ENCODE assay signal across 9 cellular contexts in genomic region chr6:26552640-26553189, GRCh38. TPM values are rescaled to one million over a fixed set of nuclear protein-coding genes. Genes with fewer than 3 reads are reported as not detected.
A peak's percentile ranks its signal among the peaks of the same experiment; 100 is the strongest.
DNase-seq lines count a peak whose midpoint lies in the region; ATAC-seq, FAIRE-seq and TF ChIP-seq lines count a peak whose summit lies in the region.
"Had no signal": no experiment of that assay in that cellular context is flagged by ENCODE, and none has a peak within 500 bp of the region (broad histone marks: within the 10 kb centered on the region; RNA-seq: fewer than 3 reads in every experiment).

No MANE protein-coding gene starts in this region.

- H4K20me1 ChIP-seq in K562 (replicated peaks; ENCODE audit: control insufficient read depth, insufficient read depth, low read length) = no peaks in the 10 kb centered on the region; the same call in 1 of the 2 replicates

- peak overlapping the region; percentile 87 for H3K4me2 ChIP-seq in K562 (ENCODE audit: insufficient read depth, low read length)
- peak overlapping the region; percentile 86 for H3K4me2 ChIP-seq in mesendoderm (ENCODE audit: low read length)

- intact Hi-C loops in Right ventricle myocardium inferior (cut with DNase I) (loop anchor here (1.0 kb wide), 2 partner anchors 14 to 31 kb away; partner anchors contain the start of gene HMGN4), K562 (cut with micrococcal nuclease) (loop anchor here (1.0 to 10.0 kb wide), 4 partner anchors 15 to 1132 kb away; partner anchors contain the start of gene ZNF184)

- H3K9ac ChIP-seq in K562 (ENCODE audit: insufficient read depth in 1 of 2, low read depth in 2 of 2, low read length in 2 of 2) (peak overlapping the region in 1 of 2 experiments; percentile 59; a peak in 2 of 4 replicates), mesendoderm (ENCODE audit: low read length) (peak overlapping the region; percentile 62)

- in situ Hi-C loops in K562 (cut with MboI) = loop anchor here (25.0 kb wide), 1 partner anchor 365 kb away; a partner anchor contains a TSS

- POLR2A ChIA-PET in K562 (lab: Yijun Ruan, JAX) = interaction anchor here (0.7 to 6.8 kb wide), 11 partner anchors 11 to 364 kb away, joined by 3 to 70 read pairs (median 5); partner anchors contain the start of gene HMGN4

- CTCF ChIA-PET in K562 (lab: Yijun Ruan, JAX; ENCODE audit: low intra/inter-chr PET ratio) = no interaction called here

- H2AK5ac ChIP-seq in mesendoderm (ENCODE audit: low read length) = no peak overlapping the region

- no peak overlapping the region for H4K8ac ChIP-seq in mesendoderm (ENCODE audit: low read depth, low read length)

- no peak overlapping the region for H2BK120ac ChIP-seq in mesendoderm (ENCODE audit: low read depth, low read length)

- no peaks in the 10 kb centered on the region for H3K9me1 ChIP-seq in K562 (ENCODE audit: control insufficient read depth, insufficient read depth, low read length)

- TF ChIP-seq POLR2A in K562 (conservative IDR thresholded peaks at IDR 0.05) = no peak

- BruUV-seq in K562 (replicated peaks; lab: Mats Ljungman, UMichigan) = no TSS peak

- TF ChIP-seq RAD21 in K562 (CRISPR knock-in tag; conservative IDR thresholded peaks at IDR 0.05 in 1 of 2, IDR thresholded peaks at IDR 0.05 in 1 of 2) = no peak

- peak overlapping the region; percentile 85 to 87 for H3K27ac ChIP-seq in right atrium auricular region
- H3K27ac ChIP-seq in K562 (ENCODE audit: extremely low read depth, low read depth, low read length) = no peak overlapping the region; the same call in 2 of the 3 replicates
- no peak overlapping the region for H3K27ac ChIP-seq in mesendoderm (ENCODE audit: low read depth, low read length)
- H3K27ac ChIP-seq in foreskin keratinocyte = no peak overlapping the region

- H3K79me2 ChIP-seq in K562 (ENCODE audit: control insufficient read depth, insufficient read depth, low read length) (no peaks in the 10 kb centered on the region), mesendoderm (ENCODE audit: control insufficient read depth, insufficient read depth, low read length) (no peaks in the 10 kb centered on the region)

- WGBS in K562 (ENCODE audit: insufficient coverage, low coverage, missing lambda C conversion rate) = 6% methylated on average over 11 of the region's 11 CpGs
- WGBS in mesendoderm (ENCODE audit: extremely low coverage, insufficient coverage, low lambda C conversion rate) = 100% methylated on average over 1 of the region's 11 CpGs

- H2BK15ac ChIP-seq in mesendoderm (replicated peaks; ENCODE audit: low read depth) = no peak overlapping the region

- H3K9me3 ChIP-seq in right atrium auricular region = no peaks in the 10 kb centered on the region
- no peaks in the 10 kb centered on the region for H3K9me3 ChIP-seq in K562 (replicated peaks; ENCODE audit: control insufficient read depth, insufficient read depth, low read depth, low read length)
- H3K9me3 ChIP-seq: body of pancreas had no signal

- no peaks in the 10 kb centered on the region for H3K79me1 ChIP-seq in mesendoderm (ENCODE audit: low read length)

- H2AFZ ChIP-seq in K562 (ENCODE audit: low read depth, low read length) = peak overlapping the region; percentile 90

- TF ChIP-seq EP300 in K562 (IDR thresholded peaks at IDR 0.05; ENCODE audit: low read length) = no peak

- H3K4me3 ChIP-seq in right atrium auricular region = peak overlapping the region; percentile 47 to 56
- peak overlapping the region; percentile 51 for H3K4me3 ChIP-seq in K562
- H3K4me3 ChIP-seq in mesendoderm (ENCODE audit: low read length) = peak overlapping the region; percentile 79

- no peak overlapping the region for H3K4ac ChIP-seq in mesendoderm (ENCODE audit: low read depth, low read length)

- H3K4me1 ChIP-seq in right atrium auricular region (peaks cover 0 to 17% of the 10 kb centered on the region in 2 donors), K562 (replicated peaks in 1 of 2; ENCODE audit: control insufficient read depth in 2 of 2, insufficient read depth in 2 of 2, low read length in 2 of 2) (peaks cover 5 to 20% of the 10 kb centered on the region in 2 experiments; a peak in 4 of 5 replicates), mesendoderm (ENCODE audit: control insufficient read depth, low read depth, low read length) (no peaks in the 10 kb centered on the region), foreskin keratinocyte (no peaks in the 10 kb centered on the region)

- ATAC-seq in Right ventricle myocardium inferior (no peak), K562 (no peak), GM21390 (IDR thresholded peaks at IDR 0.05; ENCODE audit: unreplicated experiment) (no peak), left lobe of liver (no peak), foreskin keratinocyte (no peak), HG03175 (IDR thresholded peaks at IDR 0.05; ENCODE audit: unreplicated experiment) (no peak)

- FAIRE-seq in K562 (lab: Jason Lieb, UNC) = no peak

- H4K5ac ChIP-seq in mesendoderm (ENCODE audit: low read length) = no peak overlapping the region

- no peak overlapping the region for H3K18ac ChIP-seq in mesendoderm (ENCODE audit: low read length)

- H3K56ac ChIP-seq in mesendoderm (ENCODE audit: low read length) = peak overlapping the region; percentile 62

- no peaks in the 10 kb centered on the region for H3K36me3 ChIP-seq in right atrium auricular region
- no peaks in the 10 kb centered on the region for H3K36me3 ChIP-seq in K562 (ENCODE audit: control insufficient read depth, insufficient read depth, low read length)
- no peaks in the 10 kb centered on the region for H3K36me3 ChIP-seq in mesendoderm (ENCODE audit: control insufficient read depth, insufficient read depth, low read length)

- TF ChIP-seq CTCF in right atrium auricular region (IDR thresholded peaks at IDR 0.05) (no peak), K562 (IDR thresholded peaks at IDR 0.05 in 2 of 3, conservative IDR thresholded peaks at IDR 0.05 in 1 of 3; ENCODE audit: insufficient read depth in 2 of 3, low read depth in 1 of 3, low read length in 3 of 3) (no peak), foreskin keratinocyte (conservative IDR thresholded peaks at IDR 0.05) (no peak)

- H3K27me3 ChIP-seq in right atrium auricular region (no peaks in the 10 kb centered on the region), K562 (ENCODE audit: control insufficient read depth in 2 of 2, insufficient read depth in 2 of 2, low read length in 2 of 2) (no peaks in the 10 kb centered on the region), mesendoderm (ENCODE audit: insufficient read depth, low read length, poor library complexity) (no peaks in the 10 kb centered on the region), foreskin keratinocyte (no peaks in the 10 kb centered on the region)

- H2BK5ac ChIP-seq in mesendoderm (ENCODE audit: low read length) = no peak overlapping the region

- no peak for DNase-seq in right atrium auricular region (ENCODE audit: low spot score)
- DNase-seq in Right ventricle myocardium inferior (ENCODE audit: missing footprints) = no peak
- no peak for DNase-seq in K562 (ENCODE audit: extremely low read depth in 1 of 4, low spot score in 3 of 4)
- no peak for DNase-seq in mesendoderm
- no peak for DNase-seq in left lobe of liver (ENCODE audit: low spot score)
- DNase-seq in foreskin keratinocyte = no peak

- no peak overlapping the region for H3K23ac ChIP-seq in mesendoderm (ENCODE audit: low read length)

RNA-seq across cellular contexts. Expression of gene HMGN4, which starts 14.5 kb away (rescaled TPM):
- total RNA-seq in right atrium auricular region (10 to 100 TPM; 36.1 to 52.5 TPM), Right ventricle myocardium inferior (29.0 TPM), K562 (2014; rRNA removed) (71.8 and 87.5 TPM in 2 replicates), K562 (2014; rRNA removed; fragmentation: Illumina TruSeq; extraction: Trizol) (134 and 145 TPM in 2 replicates), K562 (2015; rRNA removed; fragmentation: Illumina TruSeq; extraction: Trizol) (100 and 102 TPM in 2 replicates), K562 (2021) (78.8 and 79.9 TPM in 2 replicates), left lobe of liver (4.7 TPM), foreskin keratinocyte (71.0 and 77.1 TPM in 2 replicates)
- 23.4 and 44.5 TPM in 2 replicates for total RNA-seq in K562 (2011; cell fraction: chromatin; rRNA removed; ENCODE audit: low replicate concordance)
- total RNA-seq in K562 (2011; cell fraction: nucleolus; rRNA removed) = 13.5 and 15.3 TPM in 2 replicates
- total RNA-seq in K562 (2011; cell fraction: nucleoplasm; rRNA removed) = 28.3 and 34.4 TPM in 2 replicates
- polyA plus RNA-seq in K562 (2011; rRNA removed) (95.4 and 111 TPM in 2 replicates), K562 (2014; fragmentation: Illumina TruSeq; extraction: Trizol) (97.0 and 104 TPM in 2 replicates), K562 (2014; fragmentation: Nextera tagmentation; extraction: Ambion mirVana) (10 to 100 TPM; 35.4 to 41.1 TPM), K562 (2014; rRNA removed) (92.2 and 94.1 TPM in 2 replicates), foreskin keratinocyte (35.9 and 43.7 TPM in 2 replicates)
- 35.3 and 57.4 TPM in 2 replicates for polyA plus RNA-seq in K562 (2011; cell fraction: cytosol; rRNA removed)
- polyA plus RNA-seq in K562 (2011; cell fraction: nucleus; rRNA removed) = 24.5 and 38.9 TPM in 2 replicates
- polyA plus RNA-seq in K562 (2012) = 65.4 and 94.0 TPM in 2 replicates
- polyA minus RNA-seq in K562 (2011; rRNA and poly(A)+ RNA removed) = 76.2 and 81.4 TPM in 2 replicates
- 32.2 and 35.4 TPM in 2 replicates for polyA minus RNA-seq in K562 (2011; cell fraction: cytosol; rRNA and poly(A)+ RNA removed)
- 8.2 and 16.9 TPM in 2 replicates for polyA minus RNA-seq in K562 (2011; cell fraction: nucleus; rRNA and poly(A)+ RNA removed)
- 28.8 TPM for polyA plus RNA-seq in mesendoderm (2013, experiment 1 of 2)
- 30.9 TPM for polyA plus RNA-seq in mesendoderm (2013, experiment 2 of 2)

RNA-seq across cellular contexts. Expression of gene ABT1, which starts 44.0 kb away (rescaled TPM):
- total RNA-seq in right atrium auricular region = 1 to 10 TPM; 7.3 to 8.8 TPM
- total RNA-seq in Right ventricle myocardium inferior = 7.6 TPM
- 19.4 and 24.4 TPM in 2 replicates for total RNA-seq in K562 (2011; cell fraction: chromatin; rRNA removed; ENCODE audit: low replicate concordance)
- 28.8 and 31.2 TPM in 2 replicates for total RNA-seq in K562 (2011; cell fraction: nucleolus; rRNA removed)
- 29.9 and 34.0 TPM in 2 replicates for total RNA-seq in K562 (2011; cell fraction: nucleoplasm; rRNA removed)
- total RNA-seq in K562 (2014; rRNA removed) = 52.7 and 60.6 TPM in 2 replicates
- total RNA-seq in K562 (2014; rRNA removed; fragmentation: Illumina TruSeq; extraction: Trizol) = 19.9 and 21.5 TPM in 2 replicates
- 37.9 and 40.7 TPM in 2 replicates for total RNA-seq in K562 (2015; rRNA removed; fragmentation: Illumina TruSeq; extraction: Trizol)
- 45.4 and 47.8 TPM in 2 replicates for total RNA-seq in K562 (2021)
- polyA plus RNA-seq in K562 (2011; rRNA removed) = 45.9 and 47.2 TPM in 2 replicates
- 54.9 and 75.5 TPM in 2 replicates for polyA plus RNA-seq in K562 (2011; cell fraction: cytosol; rRNA removed)
- polyA plus RNA-seq in K562 (2011; cell fraction: nucleus; rRNA removed) = 31.7 and 32.1 TPM in 2 replicates
- polyA plus RNA-seq in K562 (2012) = 28.3 and 30.1 TPM in 2 replicates
- 29.6 and 40.5 TPM in 2 replicates for polyA plus RNA-seq in K562 (2014; fragmentation: Illumina TruSeq; extraction: Trizol)
- 10 to 100 TPM in 1 of 2 experiments, 1 to 10 TPM in 1; 8.8 to 25.2 TPM for polyA plus RNA-seq in K562 (2014; fragmentation: Nextera tagmentation; extraction: Ambion mirVana)
- 51.1 and 59.4 TPM in 2 replicates for polyA plus RNA-seq in K562 (2014; rRNA removed)
- polyA minus RNA-seq in K562 (2011; rRNA and poly(A)+ RNA removed) = 19.4 and 21.4 TPM in 2 replicates
- 17.9 and 18.6 TPM in 2 replicates for polyA minus RNA-seq in K562 (2011; cell fraction: cytosol; rRNA and poly(A)+ RNA removed)
- polyA minus RNA-seq in K562 (2011; cell fraction: nucleus; rRNA and poly(A)+ RNA removed) = 26.0 and 42.1 TPM in 2 replicates
- polyA plus RNA-seq in mesendoderm (2013, experiment 1 of 2) = 24.5 TPM
- polyA plus RNA-seq in mesendoderm (2013, experiment 2 of 2) = 24.8 TPM
- total RNA-seq in left lobe of liver = 7.3 TPM
- 21.0 and 22.2 TPM in 2 replicates for total RNA-seq in foreskin keratinocyte
- polyA plus RNA-seq in foreskin keratinocyte = 21.1 and 22.5 TPM in 2 replicates

RNA-seq across cellular contexts. Expression of gene BTN1A1, which starts 52.6 kb away (rescaled TPM):
- not detected for total RNA-seq in right atrium auricular region
- total RNA-seq in Right ventricle myocardium inferior = not detected
- total RNA-seq in K562 (2011; cell fraction: chromatin; rRNA removed; ENCODE audit: low replicate concordance) = not detected in 2 replicates
- total RNA-seq in K562 (2011; cell fraction: nucleolus; rRNA removed) = not detected in 2 replicates
- not detected in 2 replicates for total RNA-seq in K562 (2011; cell fraction: nucleoplasm; rRNA removed)
- 0.09 TPM in 1 of 2 replicates, not detected in the other for total RNA-seq in K562 (2014; rRNA removed)
- total RNA-seq in K562 (2014; rRNA removed; fragmentation: Illumina TruSeq; extraction: Trizol) = 0.15 TPM in 1 of 2 replicates, not detected in the other
- not detected in 2 replicates for total RNA-seq in K562 (2015; rRNA removed; fragmentation: Illumina TruSeq; extraction: Trizol)
- 0.09 TPM in 1 of 2 replicates, not detected in the other for total RNA-seq in K562 (2021)
- 0.04 TPM in 2 replicates for polyA plus RNA-seq in K562 (2011; rRNA removed)
- polyA plus RNA-seq in K562 (2011; cell fraction: cytosol; rRNA removed) = 0.01 TPM in 1 of 2 replicates, not detected in the other
- not detected in 2 replicates for polyA plus RNA-seq in K562 (2011; cell fraction: nucleus; rRNA removed)
- polyA plus RNA-seq in K562 (2012) = 0.04 and 0.05 TPM in 2 replicates
- 0.06 TPM in 1 of 2 replicates, not detected in the other for polyA plus RNA-seq in K562 (2014; fragmentation: Illumina TruSeq; extraction: Trizol)
- polyA plus RNA-seq in K562 (2014; fragmentation: Nextera tagmentation; extraction: Ambion mirVana) = under 1 TPM in 1 of 2 experiments, not detected in 1; 0.01 TPM
- not detected in 2 replicates for polyA plus RNA-seq in K562 (2014; rRNA removed)
- polyA minus RNA-seq in K562 (2011; rRNA and poly(A)+ RNA removed) = not detected in 2 replicates
- polyA minus RNA-seq in K562 (2011; cell fraction: cytosol; rRNA and poly(A)+ RNA removed) = not detected in 2 replicates
- polyA minus RNA-seq in K562 (2011; cell fraction: nucleus; rRNA and poly(A)+ RNA removed) = not detected in 2 replicates
- 0.08 TPM for polyA plus RNA-seq in mesendoderm (2013, experiment 1 of 2)
- 0.07 TPM for polyA plus RNA-seq in mesendoderm (2013, experiment 2 of 2)
- total RNA-seq in left lobe of liver = not detected
- total RNA-seq in foreskin keratinocyte = not detected in 2 replicates
- not detected in 2 replicates for polyA plus RNA-seq in foreskin keratinocyte
- total RNA-seq: body of pancreas had no signal

Comparison
In these comparisons a context has a peak if more than half of its experiments do, and no peak if none do; other contexts are left out.
1. H3K27ac ChIP-seq: peak in right atrium auricular region (2 of 2); none in K562 (single experiment), mesendoderm (single experiment) and foreskin keratinocyte (single experiment).
2. Peak in every context shown above with its lines, with median percentiles within 50 percentile points of each other: H3K4me3 ChIP-seq.